25 cellular contexts compared by ENCODE assay signal in genomic region chr16:88901718-88902337, GRCh38. TPM values are rescaled to one million over a fixed set of nuclear protein-coding genes. Genes with fewer than 3 reads are reported as not detected.
"Had no signal": no experiment of that assay in that cellular context is flagged by ENCODE, and none has a peak within 500 bp of the region (broad histone marks: within the 10 kb centered on the region; RNA-seq: fewer than 3 reads in every experiment).

No MANE protein-coding gene starts in this region.

- H3K4me3 ChIP-seq: cardiac muscle cell, dorsolateral prefrontal cortex, left lung, mucosa of descending colon, ovary, psoas muscle, stomach had no signal

- H3K27me3 ChIP-seq: cardiac muscle cell, dorsolateral prefrontal cortex, left lung, ovary, stomach had no signal

- H3K27ac ChIP-seq: cardiac muscle cell, epithelial cell of prostate, foreskin keratinocyte, ovary, stomach had no signal

- H3K4me1 ChIP-seq: left lung had no signal

- H3K36me3 ChIP-seq: cardiac muscle cell, ovary had no signal

- DNase-seq: activated B cell treated with CpG ODN at 0.5 μM for 24 hours; activated CD4-positive, alpha-beta memory T cell treated with anti-CD3 and anti-CD28 coated beads for 36 hours; activated CD4-positive, alpha-beta T cell treated with anti-CD3 and anti-CD28 coated beads for 4 hours; activated T-cell treated with anti-CD3 and anti-CD28 coated beads for 4 hours; foreskin keratinocyte; glutamatergic neuron; hippocampal formation; left lung; mucosa of descending colon; naive B cell; ovary; psoas muscle; right cardiac atrium; small intestine; stimulated activated CD4-positive, alpha-beta T cell treated with anti-CD3 and anti-CD28 coated beads, Interleukin-4, amount 100 ng/mL, for 1 hour; stomach; trophoblast cell had no signal

- H3K27ac Mint-ChIP-seq: activated B cell treated with CpG ODN at 0.5 μM for 24 hours; activated CD4-positive, alpha-beta memory T cell treated with anti-CD3 and anti-CD28 coated beads for 36 hours; activated naive CD8-positive, alpha-beta T cell; stimulated activated effector memory CD8-positive, alpha-beta T cell treated with anti-CD3 and anti-CD28 coated beads, Interleukin-12 subunit alpha, Interleukin-12 subunit beta, amount 100 ng/mL, for 72 hours; T-helper 2 cell treated with Interferon-gamma antibody and Interleukin-4, amounts not matched to agents 5 μg/mL and 100 μg/mL, for 36 hours had no signal

- ATAC-seq: foreskin keratinocyte; left lung; mucosa of descending colon; right cardiac atrium; stimulated activated effector memory CD8-positive, alpha-beta T cell treated with anti-CD3 and anti-CD28 coated beads, Interleukin-12 subunit alpha, Interleukin-12 subunit beta, amount 100 ng/mL, for 72 hours had no signal

- H3K9me3 Mint-ChIP-seq: activated B cell treated with CpG ODN at 0.5 μM for 24 hours; activated CD4-positive, alpha-beta memory T cell treated with anti-CD3 and anti-CD28 coated beads for 36 hours; naive B cell; stimulated activated effector memory CD8-positive, alpha-beta T cell treated with anti-CD3 and anti-CD28 coated beads, Interleukin-12 subunit alpha, Interleukin-12 subunit beta, amount 100 ng/mL, for 72 hours; T-helper 2 cell treated with Interferon-gamma antibody and Interleukin-4, amounts not matched to agents 5 μg/mL and 100 μg/mL, for 36 hours had no signal

- H3K27me3 Mint-ChIP-seq: activated B cell treated with CpG ODN at 0.5 μM for 24 hours; activated CD4-positive, alpha-beta memory T cell treated with anti-CD3 and anti-CD28 coated beads for 36 hours; activated naive CD8-positive, alpha-beta T cell; naive B cell had no signal

- H3K9me3 ChIP-seq: left lung, mucosa of descending colon, ovary, psoas muscle, stomach had no signal

- H3K4me3 Mint-ChIP-seq: activated B cell treated with CpG ODN at 0.5 μM for 24 hours; activated CD4-positive, alpha-beta memory T cell treated with anti-CD3 and anti-CD28 coated beads for 36 hours; activated naive CD8-positive, alpha-beta T cell; naive B cell; stimulated activated effector memory CD8-positive, alpha-beta T cell treated with anti-CD3 and anti-CD28 coated beads, Interleukin-12 subunit alpha, Interleukin-12 subunit beta, amount 100 ng/mL, for 72 hours; T-helper 2 cell treated with Interferon-gamma antibody and Interleukin-4, amounts not matched to agents 5 μg/mL and 100 μg/mL, for 36 hours had no signal

- H3K36me3 Mint-ChIP-seq: activated CD4-positive, alpha-beta memory T cell treated with anti-CD3 and anti-CD28 coated beads for 36 hours; activated naive CD8-positive, alpha-beta T cell; naive B cell; stimulated activated effector memory CD8-positive, alpha-beta T cell treated with anti-CD3 and anti-CD28 coated beads, Interleukin-12 subunit alpha, Interleukin-12 subunit beta, amount 100 ng/mL, for 72 hours had no signal

RNA-seq across cellular contexts. Expression of gene PABPN1L, which starts 35.4 kb away (rescaled TPM):
- total RNA-seq: activated CD4-positive, alpha-beta memory T cell treated with anti-CD3 and anti-CD28 coated beads for 36 hours; cardiac muscle cell; fibroblast of lung; foreskin keratinocyte; kidney epithelial cell; left lung; mucosa of descending colon; ovary; psoas muscle; right cardiac atrium; stomach had no signal
- polyA plus RNA-seq: fibroblast of lung, foreskin keratinocyte, psoas muscle, right cardiac atrium, small intestine had no signal
